14 cellular contexts compared by ENCODE assay signal in genomic region chr4:107838138-107838618, GRCh38. TPM values are rescaled to one million over a fixed set of nuclear protein-coding genes. Genes with fewer than 3 reads are reported as not detected.
DNase-seq lines count a peak whose midpoint lies in the region; TF ChIP-seq lines count a peak whose summit lies in the region.
"Had no signal": no experiment of that assay in that cellular context is flagged by ENCODE, and none has a peak within 500 bp of the region (broad histone marks: within the 10 kb centered on the region; RNA-seq: fewer than 3 reads in every experiment).

No MANE protein-coding gene starts in this region.

- no peak overlapping the region for H2AFZ ChIP-seq in GM23248
- no peak overlapping the region for H2AFZ ChIP-seq in smooth muscle cell (ENCODE audit: low read depth)

- TF ChIP-seq CTCF in fibroblast of villous mesenchyme (IDR thresholded peaks at IDR 0.05; ENCODE audit: insufficient read depth, low read depth, low read length) = no peak
- no peak for TF ChIP-seq CTCF in sigmoid colon (IDR thresholded peaks at IDR 0.05)
- no peak for TF ChIP-seq CTCF in smooth muscle cell (IDR thresholded peaks at IDR 0.05; ENCODE audit: borderline replicate concordance, insufficient read depth, poor library complexity, severe bottlenecking)

- intact Hi-C loops in sigmoid colon (cut with DNase I) = no loop called here

- no peak for TF ChIP-seq EP300 in sigmoid colon (IDR thresholded peaks at IDR 0.05)

- no peaks in the 10 kb centered on the region for H3K9me3 ChIP-seq in GM23248 (ENCODE audit: low read depth)
- no peaks in the 10 kb centered on the region for H3K9me3 ChIP-seq in sigmoid colon
- H3K9me3 ChIP-seq in smooth muscle cell (replicated peaks; ENCODE audit: low read depth) = no peaks in the 10 kb centered on the region
- H3K9me3 ChIP-seq: colonic mucosa, SJCRH30 had no signal

- DNase-seq in GM23248 (peak; percentile 70), SIG-M5 (lab: John Stamatoyannopoulos, UW) (peak; percentile 83), fibroblast of villous mesenchyme (ENCODE audit: low read depth) (peak; percentile 53), sigmoid colon (no peak), smooth muscle cell (lab: John Stamatoyannopoulos, UW; ENCODE audit: unreplicated experiment) (no peak), superior temporal gyrus (ENCODE audit: extremely low spot score) (no peak), COLO668 (lab: John Stamatoyannopoulos, UW; ENCODE audit: unreplicated experiment) (no peak)
- no peak for DNase-seq in activated T-cell treated with anti-CD3 and anti-CD28 coated beads, Interleukin-2, amount 50 U/mL, for 48 hours
- DNase-seq: activated naive CD8-positive, alpha-beta T cell treated with anti-CD3 and anti-CD28 coated beads, Interleukin-2, amount 10 ng/mL, durations not matched to agents 7 days and 5 days; C1 segment of cervical spinal cord; colonic mucosa; NCI-H1436 treated with DMSO at 0.1 percent for 48 hours; posterior cingulate gyrus; SJCRH30 had no signal

- no peaks in the 10 kb centered on the region for H3K9me2 ChIP-seq in GM23248 (ENCODE audit: insufficient read depth)

- 10 to 13% methylated on average over 2 of the region's 2 CpGs for WGBS in GM23248 (ENCODE audit: low coverage in 1 of 2, low lambda C conversion rate in 2 of 2, missing lambda C conversion rate in 2 of 2), 2 experiments
- WGBS in sigmoid colon, 2 donors = 83 to 93% methylated on average over 2 of the region's 2 CpGs
- WGBS in smooth muscle cell (ENCODE audit: low lambda C conversion rate) = 99% methylated on average over 2 of the region's 2 CpGs

- no peak for TF ChIP-seq POLR2A in sigmoid colon (IDR thresholded peaks at IDR 0.05)

- peaks cover 87% of the 10 kb centered on the region for H3K79me2 ChIP-seq in GM23248 (ENCODE audit: insufficient read depth)
- H3K79me2 ChIP-seq in smooth muscle cell (ENCODE audit: low read depth) = peaks cover 50% of the 10 kb centered on the region

- H3K27ac ChIP-seq in GM23248 = peak overlapping the region; percentile 65
- H3K27ac ChIP-seq in sigmoid colon = peak overlapping the region in 3 of 4 donors; percentile 53 to 71 (median 57)
- H3K27ac ChIP-seq in smooth muscle cell (ENCODE audit: low read depth) = no peak overlapping the region
- H3K27ac ChIP-seq: colonic mucosa, SJCRH30 had no signal

- H3K9ac ChIP-seq in GM23248 = peak overlapping the region; percentile 31; the same call in 1 of the 2 replicates
- no peak overlapping the region for H3K9ac ChIP-seq in smooth muscle cell (ENCODE audit: low read depth)

- H3K27me3 ChIP-seq in GM23248 (replicated peaks; ENCODE audit: insufficient read depth) (no peaks in the 10 kb centered on the region), sigmoid colon (no peaks in the 10 kb centered on the region), smooth muscle cell (ENCODE audit: low read depth) (no peaks in the 10 kb centered on the region)
- H3K27me3 ChIP-seq: colonic mucosa, SJCRH30 had no signal

- no peaks in the 10 kb centered on the region for H3K36me3 ChIP-seq in GM23248 (ENCODE audit: low read depth)
- H3K36me3 ChIP-seq in sigmoid colon = no peaks in the 10 kb centered on the region
- no peaks in the 10 kb centered on the region for H3K36me3 ChIP-seq in smooth muscle cell (ENCODE audit: low read depth)
- H3K36me3 ChIP-seq: colonic mucosa, SJCRH30 had no signal

- in situ Hi-C loops in GM23248 (cut with MboI) = no loop called here

- peaks cover 26% of the 10 kb centered on the region for H3K4me1 ChIP-seq in GM23248 (ENCODE audit: insufficient read depth)
- H3K4me1 ChIP-seq in sigmoid colon = peaks cover 0 to 56% (median 38%) of the 10 kb centered on the region in 4 donors
- no peaks in the 10 kb centered on the region for H3K4me1 ChIP-seq in smooth muscle cell (ENCODE audit: low read depth)
- H3K4me1 ChIP-seq: colonic mucosa, SJCRH30 had no signal

- H3F3A ChIP-seq in GM23248 (ENCODE audit: insufficient read depth) = peaks cover 21% of the 10 kb centered on the region
- no peaks in the 10 kb centered on the region for H3F3A ChIP-seq in smooth muscle cell (ENCODE audit: low read depth)

- peak overlapping the region; percentile 63 for H3K4me2 ChIP-seq in GM23248 (ENCODE audit: unreplicated experiment)
- H3K4me2 ChIP-seq in smooth muscle cell = no peak overlapping the region

- H3K4me3 ChIP-seq in GM23248 (0 out of 2 replicates have a peak overlapping the region, but pooled peaks have one; percentile 21), fibroblast of villous mesenchyme (ENCODE audit: low read depth, low read length) (no peak overlapping the region), sigmoid colon (no peak overlapping the region), smooth muscle cell (no peak overlapping the region)
- H3K4me3 ChIP-seq: colonic mucosa, SJCRH30 had no signal

- H4K20me1 ChIP-seq in GM23248 (ENCODE audit: insufficient read depth) (no peaks in the 10 kb centered on the region), smooth muscle cell (ENCODE audit: low read depth) (peaks cover 21% of the 10 kb centered on the region)

RNA-seq across cellular contexts. Expression of gene SGMS2, which starts 13.4 kb away (rescaled TPM):
- 116 and 165 TPM in 2 replicates for total RNA-seq in GM23248 (2014; rRNA removed; shearing (Covaris generic))
- polyA plus RNA-seq in GM23248 (2016; fragmentation: Nextera tagmentation; extraction: Ambion mirVana) = 35.3 and 39.1 TPM in 2 replicates
- 135 and 186 TPM in 2 replicates for total RNA-seq in fibroblast of villous mesenchyme
- 100 to 1,000 TPM; 101 to 204 (median 147) TPM for total RNA-seq in sigmoid colon
- 1 to 10 TPM; 3.0 to 6.3 (median 4.2) TPM for polyA plus RNA-seq in sigmoid colon
- 55.5 and 82.7 TPM in 2 replicates for total RNA-seq in smooth muscle cell
- 16.2 and 24.7 TPM in 2 replicates for polyA plus RNA-seq in smooth muscle cell
- total RNA-seq: activated naive CD8-positive, alpha-beta T cell treated with anti-CD3 and anti-CD28 coated beads, Interleukin-2, amount 10 ng/mL, durations not matched to agents 7 days and 5 days had no signal

Comparison
In these comparisons a context has a peak if more than half of its experiments do, and no peak if none do; other contexts are left out.
1. DNase-seq: peak in GM23248 (single experiment), SIG-M5 (single experiment) and fibroblast of villous mesenchyme (single experiment); none in sigmoid colon (single experiment), smooth muscle cell (single experiment), superior temporal gyrus (single experiment), activated T-cell treated with anti-CD3 and anti-CD28 coated beads, Interleukin-2, amount 50 U/mL, for 48 hours (0 of 2) and COLO668 (single experiment).